In the genomic region with DNA sequence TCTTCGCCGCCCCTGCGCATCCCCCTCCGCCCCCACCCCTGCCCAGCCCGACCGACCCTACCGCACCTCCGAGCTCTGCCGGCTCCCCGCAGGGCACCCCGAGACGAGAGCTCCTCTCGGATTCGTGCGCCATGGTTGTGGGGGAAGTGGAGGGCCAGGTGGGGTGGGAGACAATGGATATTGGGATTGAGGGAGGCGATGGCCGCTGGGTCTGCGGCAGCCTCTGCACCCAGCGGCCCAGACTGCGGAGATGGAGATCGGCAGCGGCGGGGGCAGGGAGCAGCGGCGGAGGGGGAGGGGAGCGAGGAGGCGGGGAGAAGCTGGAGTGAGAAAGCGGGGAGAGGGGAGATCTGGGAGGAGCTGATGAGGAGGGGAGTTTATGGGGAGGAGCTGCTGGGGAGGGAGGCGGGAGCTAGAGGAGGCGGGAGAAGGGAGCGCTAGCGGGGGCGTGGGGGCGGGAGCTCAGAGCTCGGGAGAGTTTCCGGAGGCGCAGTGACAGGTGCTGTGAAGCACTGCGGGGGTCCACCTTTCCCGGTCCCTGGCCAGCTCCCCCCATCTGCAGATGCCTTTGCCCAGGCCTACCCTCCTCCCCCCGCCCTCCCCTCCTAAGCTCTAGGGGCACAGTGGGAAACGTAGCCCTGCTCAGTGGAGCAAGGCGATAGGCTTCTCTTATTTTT, we compare ENCODE assay signal across 1 cellular context.
A peak's percentile ranks its signal among the peaks of the same experiment; 100 is the strongest.
TF ChIP-seq lines count a peak whose summit lies in the region.

SALL2 (minus strand) TSS at position 352 of the 677 bp plus-strand sequence; CDS start at position 133, 219 bp downstream.

TF ChIP-seq in HepG2, 621 proteins besides CTCF, POLR2A, EP300 and RAD21 (continued from another document and continues in another):
- TF ChIP-seq WIZ (CRISPR knock-in tag; IDR thresholded peaks at IDR 0.05) (no peak), TFE3 (CRISPR knock-in tag; IDR thresholded peaks at IDR 0.05) (no peak), SCMH1 (CRISPR knock-in tag; IDR thresholded peaks at IDR 0.05; ENCODE audit: borderline replicate concordance) (no peak), MBNL3 (CRISPR knock-in tag; conservative IDR thresholded peaks at IDR 0.05) (no peak), ZNF124 (CRISPR knock-in tag; IDR thresholded peaks at IDR 0.05) (peak; percentile 36; the same call in 1 of the 2 replicates), ZNF841 (CRISPR knock-in tag; IDR thresholded peaks at IDR 0.05; ENCODE audit: borderline replicate concordance) (no peak), SP2 (CRISPR knock-in tag; IDR thresholded peaks at IDR 0.05) (peak; percentile 60; the same call in 1 of the 2 replicates), SOX5 (CRISPR knock-in tag; IDR thresholded peaks at IDR 0.05; ENCODE audit: borderline replicate concordance) (peak; percentile 37; the same call in 1 of the 2 replicates), REL (CRISPR knock-in tag; conservative IDR thresholded peaks at IDR 0.05) (peak; percentile 73; the same call in 1 of the 2 replicates), HOXA5 (CRISPR knock-in tag; IDR thresholded peaks at IDR 0.05) (peak; percentile 40; the same call in 1 of the 2 replicates), ZNF713 (CRISPR knock-in tag; IDR thresholded peaks at IDR 0.05) (no peak), ZIK1 (CRISPR knock-in tag; IDR thresholded peaks at IDR 0.05; ENCODE audit: borderline replicate concordance, low read depth) (0 out of 2 replicates have a peak, but pooled peaks have one; percentile 32), BCLAF1 (IDR thresholded peaks at IDR 0.05) (no peak), PITX1 (CRISPR knock-in tag; IDR thresholded peaks at IDR 0.05) (no peak; the same call in 1 of the 2 replicates), ZBTB4 (CRISPR knock-in tag; IDR thresholded peaks at IDR 0.05; ENCODE audit: borderline replicate concordance) (0 out of 2 replicates have a peak, but pooled peaks have one; percentile 28), KLF12 (CRISPR knock-in tag; IDR thresholded peaks at IDR 0.05; ENCODE audit: borderline replicate concordance) (no peak), KDM1A (CRISPR knock-in tag; IDR thresholded peaks at IDR 0.05) (no peak), ZNF333 (CRISPR knock-in tag; IDR thresholded peaks at IDR 0.05; ENCODE audit: borderline replicate concordance) (peak; percentile 45; the same call in 1 of the 2 replicates), CAMTA2 (CRISPR knock-in tag; IDR thresholded peaks at IDR 0.05; ENCODE audit: borderline replicate concordance) (no peak), MTA3 (CRISPR knock-in tag; IDR thresholded peaks at IDR 0.05) (no peak), BRD4 (CRISPR knock-in tag; IDR thresholded peaks at IDR 0.05) (no peak), POLR2AphosphoS5 (IDR thresholded peaks at IDR 0.05; ENCODE audit: low read depth, low read length) (peak; percentile 48; the same call in 1 of the 2 replicates), AGO1 (IDR thresholded peaks at IDR 0.05; ENCODE audit: low read depth, low read length, poor library complexity, severe bottlenecking) (no peak), SP1 (IDR thresholded peaks at IDR 0.05) (no peak), SP1 (CRISPR knock-in tag; IDR thresholded peaks at IDR 0.05) (no peak), FOXP4 (CRISPR knock-in tag; IDR thresholded peaks at IDR 0.05) (peak; percentile 56; the same call in 1 of the 2 replicates), BHLHE40 (IDR thresholded peaks at IDR 0.05; ENCODE audit: low read length) (no peak), ZNF773 (CRISPR knock-in tag; IDR thresholded peaks at IDR 0.05; ENCODE audit: borderline replicate concordance) (no peak), ZBTB33 (CRISPR knock-in tag; IDR thresholded peaks at IDR 0.05) (no peak), SALL2 (CRISPR knock-in tag; IDR thresholded peaks at IDR 0.05) (no peak; the same call in 1 of the 2 replicates), ATF4 (CRISPR knock-in tag; IDR thresholded peaks at IDR 0.05) (peak in 1 of 2 experiments; percentile 47; a peak in 2 of 4 replicates)
- TF ChIP-seq, protein P1, sequence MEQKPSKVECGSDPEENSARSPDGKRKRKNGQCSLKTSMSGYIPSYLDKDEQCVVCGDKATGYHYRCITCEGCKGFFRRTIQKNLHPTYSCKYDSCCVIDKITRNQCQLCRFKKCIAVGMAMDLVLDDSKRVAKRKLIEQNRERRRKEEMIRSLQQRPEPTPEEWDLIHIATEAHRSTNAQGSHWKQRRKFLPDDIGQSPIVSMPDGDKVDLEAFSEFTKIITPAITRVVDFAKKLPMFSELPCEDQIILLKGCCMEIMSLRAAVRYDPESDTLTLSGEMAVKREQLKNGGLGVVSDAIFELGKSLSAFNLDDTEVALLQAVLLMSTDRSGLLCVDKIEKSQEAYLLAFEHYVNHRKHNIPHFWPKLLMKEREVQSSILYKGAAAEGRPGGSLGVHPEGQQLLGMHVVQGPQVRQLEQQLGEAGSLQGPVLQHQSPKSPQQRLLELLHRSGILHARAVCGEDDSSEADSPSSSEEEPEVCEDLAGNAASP (CRISPR knock-in tag; IDR thresholded peaks at IDR 0.05; ENCODE audit: borderline replicate concordance) = no peak
- TF ChIP-seq, protein P2, sequence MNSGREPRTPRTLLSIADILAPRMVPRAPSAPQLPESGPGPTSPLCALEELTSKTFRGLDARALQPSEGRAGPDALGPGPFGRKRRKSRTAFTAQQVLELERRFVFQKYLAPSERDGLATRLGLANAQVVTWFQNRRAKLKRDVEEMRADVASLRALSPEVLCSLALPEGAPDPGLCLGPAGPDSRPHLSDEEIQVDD (CRISPR knock-in tag; IDR thresholded peaks at IDR 0.05; ENCODE audit: borderline replicate concordance) = 0 out of 2 replicates have a peak, but pooled peaks have one; percentile 45
- TF ChIP-seq, protein P3, sequence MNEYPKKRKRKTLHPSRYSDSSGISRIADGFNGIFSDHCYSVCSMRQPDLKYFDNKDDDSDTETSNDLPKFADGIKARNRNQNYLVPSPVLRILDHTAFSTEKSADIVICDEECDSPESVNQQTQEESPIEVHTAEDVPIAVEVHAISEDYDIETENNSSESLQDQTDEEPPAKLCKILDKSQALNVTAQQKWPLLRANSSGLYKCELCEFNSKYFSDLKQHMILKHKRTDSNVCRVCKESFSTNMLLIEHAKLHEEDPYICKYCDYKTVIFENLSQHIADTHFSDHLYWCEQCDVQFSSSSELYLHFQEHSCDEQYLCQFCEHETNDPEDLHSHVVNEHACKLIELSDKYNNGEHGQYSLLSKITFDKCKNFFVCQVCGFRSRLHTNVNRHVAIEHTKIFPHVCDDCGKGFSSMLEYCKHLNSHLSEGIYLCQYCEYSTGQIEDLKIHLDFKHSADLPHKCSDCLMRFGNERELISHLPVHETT (CRISPR knock-in tag; conservative IDR thresholded peaks at IDR 0.05) = no peak
- TF ChIP-seq, protein P4, sequence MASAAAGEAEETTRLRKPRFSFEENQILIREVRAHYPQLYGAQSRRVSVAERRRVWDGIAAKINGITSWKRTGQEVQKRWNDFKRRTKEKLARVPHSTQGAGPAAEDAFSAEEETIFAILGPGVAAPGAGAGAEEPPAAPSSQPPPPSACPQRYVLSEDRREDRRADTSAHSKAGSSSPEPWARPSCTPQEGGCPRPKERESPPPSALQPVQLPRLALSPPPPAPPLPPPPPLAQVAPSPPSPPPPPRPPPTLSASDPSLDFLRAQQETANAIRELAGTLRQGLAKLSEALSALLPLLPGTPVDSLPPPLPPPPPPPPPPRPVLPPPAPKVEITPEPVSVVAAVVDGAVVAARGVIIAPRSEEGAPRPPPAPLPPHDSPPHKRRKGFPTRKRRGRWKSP (CRISPR knock-in tag; IDR thresholded peaks at IDR 0.05) = no peak
